ENCODE assay signal across 8 cellular contexts in the genomic region with DNA sequence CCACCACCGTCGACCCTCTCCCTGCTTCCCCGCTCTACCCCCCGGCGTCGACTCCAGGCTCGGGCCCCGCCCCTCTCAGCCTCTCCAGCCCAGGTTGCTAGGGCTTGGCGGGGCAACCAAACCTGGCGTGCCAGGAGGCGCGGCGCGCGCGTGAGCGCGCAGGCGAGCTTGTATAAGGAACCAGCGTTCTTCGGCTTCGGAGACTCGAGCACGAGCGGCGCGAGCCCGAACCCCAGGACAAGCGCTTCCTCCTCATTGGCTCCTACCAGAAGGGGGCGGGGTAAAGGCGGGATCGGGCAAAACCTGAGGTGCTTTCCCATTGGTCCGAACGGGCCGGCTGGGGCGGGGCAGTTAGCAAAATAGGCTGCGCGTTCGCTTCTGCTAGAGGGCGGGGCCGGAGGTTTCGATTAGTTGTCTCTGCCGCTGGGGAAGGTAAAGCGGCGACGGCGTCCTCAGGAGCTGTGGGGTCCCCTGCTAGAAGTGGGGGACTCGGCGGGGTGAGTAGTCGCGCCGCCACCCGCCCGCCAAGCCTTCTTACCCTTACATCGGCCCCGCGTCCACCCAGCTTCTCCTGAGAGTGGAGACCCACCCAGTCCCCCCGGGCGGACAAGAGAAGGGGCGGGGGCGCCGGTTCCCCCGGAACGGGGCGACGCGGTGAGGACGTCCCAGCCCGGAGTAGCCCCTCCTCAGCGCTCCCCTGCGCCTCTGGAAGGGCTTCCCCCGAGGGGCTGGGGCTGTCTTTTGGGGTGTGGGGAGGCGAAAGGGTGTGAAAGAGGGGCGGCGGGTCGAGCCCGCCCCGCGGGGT. TPM values are rescaled to one million over a fixed set of nuclear protein-coding genes. Genes with fewer than 3 reads are reported as not detected.
A peak's percentile ranks its signal among the peaks of the same experiment; 100 is the strongest.
DNase-seq lines count a peak whose midpoint lies in the region; ATAC-seq and TF ChIP-seq lines count a peak whose summit lies in the region.

Gene CDKL5, plus strand, starts transcription at position 410 of the 805 bp plus-strand sequence. CDS start 81,489 bp downstream, outside the sequence.

- peak within 1 kb of the TSS; percentile 59 to 78 for H3K27ac ChIP-seq in left lung

- H3K9me3 Mint-ChIP-seq in CD14-positive monocyte = peaks cover 0 to 14% (median 6%) of the 10 kb centered on the region in 7 donors

- H3K27me3 ChIP-seq in left lung = peaks cover 0 to 5% of the 10 kb centered on the region in 2 donors

- H3K36me3 ChIP-seq in left lung = no peaks in the 10 kb centered on the region

- H3K4me3 ChIP-seq in left lung = peak within 1 kb of the TSS; percentile 54 to 62

- peaks cover 0 to 2% of the 10 kb centered on the region in 2 donors for H3K36me3 Mint-ChIP-seq in CD14-positive monocyte

- H3K4me1 ChIP-seq in left lung = peaks cover 0 to 8% of the 10 kb centered on the region in 2 donors

- DNase-seq in CD14-positive monocyte (ENCODE audit: low spot score) (peak; percentile 96), NCI-H774 (lab: John Stamatoyannopoulos, UW) (peak; percentile 93), dermis microvascular lymphatic vessel endothelial cell (ENCODE audit: low read depth in 2 of 2) (peak; percentile 88 to 96), left lung (peak; percentile 97 to 98)
- peak; percentile 94 to 96 for DNase-seq in activated CD4-positive, alpha-beta T cell treated with anti-CD3 and anti-CD28 coated beads, Interleukin-2, amount 50 U/mL, for 48 hours
- peak; percentile 94 to 95 for DNase-seq in stimulated activated CD4-positive, alpha-beta T cell treated with anti-CD3 and anti-CD28 coated beads, Interleukin-2, amount 100 ng/mL, for 24 hours

- no peaks in the 10 kb centered on the region for H3K9me3 ChIP-seq in left lung

- TF ChIP-seq CTCF in CD14-positive monocyte (IDR thresholded peaks at IDR 0.05) (no peak), left lung (IDR thresholded peaks at IDR 0.05) (no peak)

- intact Hi-C loops in CD14-positive monocyte (cut with micrococcal nuclease) (loop anchor here in 1 of 2 donors (5.0 kb wide), 1 partner anchor 917 kb away; the partner anchor contains the start of gene PDHA1), left lung (cut with DNase I) (no loop called here)

- peak within 1 kb of the TSS; percentile 50 to 91 (median 83) for H3K27ac Mint-ChIP-seq in CD14-positive monocyte

- ATAC-seq in GM19452 (IDR thresholded peaks at IDR 0.05; ENCODE audit: unreplicated experiment) (peak; percentile 94), HG03571 (IDR thresholded peaks at IDR 0.05; ENCODE audit: unreplicated experiment) (peak; percentile 94), left lung (peak; percentile 97)

- peak within 1 kb of the TSS; percentile 83 to 92 for H3K4me3 Mint-ChIP-seq in CD14-positive monocyte

- peaks cover 0 to 24% (median 3%) of the 10 kb centered on the region in 3 donors for H3K27me3 Mint-ChIP-seq in CD14-positive monocyte (ENCODE audit: low read depth in 3 of 3)

- peaks cover 22% of the 10 kb centered on the region for H3K4me1 Mint-ChIP-seq in CD14-positive monocyte

RNA-seq across cellular contexts. Expression of gene CDKL5, which starts in this region (rescaled TPM):
- polyA plus RNA-seq in CD14-positive monocyte = 1 to 10 TPM in 1 of 2 donors, under 1 TPM in 1; 0.54 to 3.6 TPM
- total RNA-seq in dermis microvascular lymphatic vessel endothelial cell (3.1 and 5.1 TPM in 2 replicates), left lung (10 to 100 TPM; 27.1 to 37.6 TPM)

Comparison
In these comparisons a context has a peak if more than half of its experiments do, and no peak if none do; other contexts are left out.
1. Peak in every context shown above with its lines: DNase-seq, ATAC-seq, H3K4me3 ChIP-seq and H3K27ac ChIP-seq.